1 cellular context compared by ENCODE assay signal in the genomic region with DNA sequence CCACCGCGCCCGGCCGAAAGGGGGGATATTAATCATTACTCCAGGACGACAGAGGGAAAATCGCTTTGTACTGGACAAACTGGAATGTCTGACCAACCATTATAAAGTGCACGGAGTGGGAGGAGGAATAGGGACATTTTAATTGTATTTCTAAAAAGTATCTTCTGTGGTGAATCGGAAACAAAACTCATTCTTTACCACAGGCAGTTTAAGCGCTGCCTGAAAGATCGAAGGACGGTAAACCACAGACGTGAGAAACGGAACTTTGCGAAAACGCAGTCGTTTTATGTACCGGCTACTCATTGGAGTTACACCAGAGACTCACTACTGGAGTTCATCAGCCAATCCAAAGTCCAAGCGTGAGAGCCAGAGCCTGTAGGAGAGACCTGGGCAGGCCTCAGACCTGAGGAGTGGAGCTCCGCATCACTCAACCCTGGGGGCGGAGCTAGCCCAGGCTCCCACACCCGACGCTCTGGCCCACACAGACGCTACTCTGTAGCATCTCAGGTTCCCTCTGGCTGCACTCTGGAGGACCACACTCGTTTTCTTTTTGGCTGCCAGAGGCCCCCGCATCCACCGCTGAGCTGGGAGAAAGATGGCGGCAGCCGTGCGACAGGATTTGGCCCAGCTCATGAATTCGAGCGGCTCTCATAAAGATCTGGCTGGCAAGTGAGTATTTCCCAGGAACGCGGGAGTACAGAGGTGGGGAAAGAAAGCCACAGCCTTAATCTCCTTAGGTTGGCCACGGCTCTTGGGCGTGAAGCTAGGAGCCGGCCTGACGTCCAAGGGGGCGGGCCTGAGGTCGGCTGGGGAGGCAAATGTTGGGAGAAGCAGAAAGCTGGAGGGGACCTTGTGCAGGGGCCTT.
TF ChIP-seq lines count a peak whose summit lies in the region.

TSS of gene COPS4 (plus strand) at position 554 of the 865 bp plus-strand sequence. CDS start at position 596, 42 bp downstream.

TF ChIP-seq in HepG2, 621 proteins besides CTCF, POLR2A, EP300 and RAD21 (continued from another document and continues in another):
- TF ChIP-seq, protein P1, sequence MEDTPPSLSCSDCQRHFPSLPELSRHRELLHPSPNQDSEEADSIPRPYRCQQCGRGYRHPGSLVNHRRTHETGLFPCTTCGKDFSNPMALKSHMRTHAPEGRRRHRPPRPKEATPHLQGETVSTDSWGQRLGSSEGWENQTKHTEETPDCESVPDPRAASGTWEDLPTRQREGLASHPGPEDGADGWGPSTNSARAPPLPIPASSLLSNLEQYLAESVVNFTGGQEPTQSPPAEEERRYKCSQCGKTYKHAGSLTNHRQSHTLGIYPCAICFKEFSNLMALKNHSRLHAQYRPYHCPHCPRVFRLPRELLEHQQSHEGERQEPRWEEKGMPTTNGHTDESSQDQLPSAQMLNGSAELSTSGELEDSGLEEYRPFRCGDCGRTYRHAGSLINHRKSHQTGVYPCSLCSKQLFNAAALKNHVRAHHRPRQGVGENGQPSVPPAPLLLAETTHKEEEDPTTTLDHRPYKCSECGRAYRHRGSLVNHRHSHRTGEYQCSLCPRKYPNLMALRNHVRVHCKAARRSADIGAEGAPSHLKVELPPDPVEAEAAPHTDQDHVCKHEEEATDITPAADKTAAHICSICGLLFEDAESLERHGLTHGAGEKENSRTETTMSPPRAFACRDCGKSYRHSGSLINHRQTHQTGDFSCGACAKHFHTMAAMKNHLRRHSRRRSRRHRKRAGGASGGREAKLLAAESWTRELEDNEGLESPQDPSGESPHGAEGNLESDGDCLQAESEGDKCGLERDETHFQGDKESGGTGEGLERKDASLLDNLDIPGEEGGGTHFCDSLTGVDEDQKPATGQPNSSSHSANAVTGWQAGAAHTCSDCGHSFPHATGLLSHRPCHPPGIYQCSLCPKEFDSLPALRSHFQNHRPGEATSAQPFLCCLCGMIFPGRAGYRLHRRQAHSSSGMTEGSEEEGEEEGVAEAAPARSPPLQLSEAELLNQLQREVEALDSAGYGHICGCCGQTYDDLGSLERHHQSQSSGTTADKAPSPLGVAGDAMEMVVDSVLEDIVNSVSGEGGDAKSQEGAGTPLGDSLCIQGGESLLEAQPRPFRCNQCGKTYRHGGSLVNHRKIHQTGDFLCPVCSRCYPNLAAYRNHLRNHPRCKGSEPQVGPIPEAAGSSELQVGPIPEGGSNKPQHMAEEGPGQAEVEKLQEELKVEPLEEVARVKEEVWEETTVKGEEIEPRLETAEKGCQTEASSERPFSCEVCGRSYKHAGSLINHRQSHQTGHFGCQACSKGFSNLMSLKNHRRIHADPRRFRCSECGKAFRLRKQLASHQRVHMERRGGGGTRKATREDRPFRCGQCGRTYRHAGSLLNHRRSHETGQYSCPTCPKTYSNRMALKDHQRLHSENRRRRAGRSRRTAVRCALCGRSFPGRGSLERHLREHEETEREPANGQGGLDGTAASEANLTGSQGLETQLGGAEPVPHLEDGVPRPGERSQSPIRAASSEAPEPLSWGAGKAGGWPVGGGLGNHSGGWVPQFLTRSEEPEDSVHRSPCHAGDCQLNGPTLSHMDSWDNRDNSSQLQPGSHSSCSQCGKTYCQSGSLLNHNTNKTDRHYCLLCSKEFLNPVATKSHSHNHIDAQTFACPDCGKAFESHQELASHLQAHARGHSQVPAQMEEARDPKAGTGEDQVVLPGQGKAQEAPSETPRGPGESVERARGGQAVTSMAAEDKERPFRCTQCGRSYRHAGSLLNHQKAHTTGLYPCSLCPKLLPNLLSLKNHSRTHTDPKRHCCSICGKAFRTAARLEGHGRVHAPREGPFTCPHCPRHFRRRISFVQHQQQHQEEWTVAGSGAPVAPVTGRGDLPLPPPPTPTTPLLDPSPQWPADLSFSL (CRISPR knock-in tag; IDR thresholded peaks at IDR 0.05): no peak
- TF ChIP-seq KDM2A (CRISPR knock-in tag; IDR thresholded peaks at IDR 0.05; ENCODE audit: borderline replicate concordance, low read depth): peak; percentile 62; the same call in 1 of the 2 replicates
- TF ChIP-seq, protein P2, sequence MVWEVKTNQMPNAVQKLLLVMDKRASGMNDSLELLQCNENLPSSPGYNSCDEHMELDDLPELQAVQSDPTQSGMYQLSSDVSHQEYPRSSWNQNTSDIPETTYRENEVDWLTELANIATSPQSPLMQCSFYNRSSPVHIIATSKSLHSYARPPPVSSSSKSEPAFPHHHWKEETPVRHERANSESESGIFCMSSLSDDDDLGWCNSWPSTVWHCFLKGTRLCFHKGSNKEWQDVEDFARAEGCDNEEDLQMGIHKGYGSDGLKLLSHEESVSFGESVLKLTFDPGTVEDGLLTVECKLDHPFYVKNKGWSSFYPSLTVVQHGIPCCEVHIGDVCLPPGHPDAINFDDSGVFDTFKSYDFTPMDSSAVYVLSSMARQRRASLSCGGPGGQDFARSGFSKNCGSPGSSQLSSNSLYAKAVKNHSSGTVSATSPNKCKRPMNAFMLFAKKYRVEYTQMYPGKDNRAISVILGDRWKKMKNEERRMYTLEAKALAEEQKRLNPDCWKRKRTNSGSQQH (CRISPR knock-in tag; IDR thresholded peaks at IDR 0.05; ENCODE audit: low read depth): peak; percentile 35; the same call in 1 of the 2 replicates
- TF ChIP-seq TRIM22 (IDR thresholded peaks at IDR 0.05): no peak
- TF ChIP-seq ZNF800 (CRISPR knock-in tag; IDR thresholded peaks at IDR 0.05): peak; percentile 62; the same call in 1 of the 2 replicates
- no peak for TF ChIP-seq SMAD9 (CRISPR knock-in tag; IDR thresholded peaks at IDR 0.05)
- peak; percentile 93 for TF ChIP-seq YEATS2 (CRISPR knock-in tag; IDR thresholded peaks at IDR 0.05; ENCODE audit: borderline replicate concordance)
- peak; percentile 90 to 95; a peak in 3 of 4 replicates for TF ChIP-seq HMGXB4 (CRISPR knock-in tag; IDR thresholded peaks at IDR 0.05; ENCODE audit: borderline replicate concordance in 1 of 2, low read depth in 1 of 2)
- no peak for TF ChIP-seq EED (CRISPR knock-in tag; IDR thresholded peaks at IDR 0.05)
- peak; percentile 71; the same call in 1 of the 2 replicates for TF ChIP-seq SMAD1 (CRISPR knock-in tag; IDR thresholded peaks at IDR 0.05; ENCODE audit: borderline replicate concordance, low read depth)
- TF ChIP-seq, protein P3, sequence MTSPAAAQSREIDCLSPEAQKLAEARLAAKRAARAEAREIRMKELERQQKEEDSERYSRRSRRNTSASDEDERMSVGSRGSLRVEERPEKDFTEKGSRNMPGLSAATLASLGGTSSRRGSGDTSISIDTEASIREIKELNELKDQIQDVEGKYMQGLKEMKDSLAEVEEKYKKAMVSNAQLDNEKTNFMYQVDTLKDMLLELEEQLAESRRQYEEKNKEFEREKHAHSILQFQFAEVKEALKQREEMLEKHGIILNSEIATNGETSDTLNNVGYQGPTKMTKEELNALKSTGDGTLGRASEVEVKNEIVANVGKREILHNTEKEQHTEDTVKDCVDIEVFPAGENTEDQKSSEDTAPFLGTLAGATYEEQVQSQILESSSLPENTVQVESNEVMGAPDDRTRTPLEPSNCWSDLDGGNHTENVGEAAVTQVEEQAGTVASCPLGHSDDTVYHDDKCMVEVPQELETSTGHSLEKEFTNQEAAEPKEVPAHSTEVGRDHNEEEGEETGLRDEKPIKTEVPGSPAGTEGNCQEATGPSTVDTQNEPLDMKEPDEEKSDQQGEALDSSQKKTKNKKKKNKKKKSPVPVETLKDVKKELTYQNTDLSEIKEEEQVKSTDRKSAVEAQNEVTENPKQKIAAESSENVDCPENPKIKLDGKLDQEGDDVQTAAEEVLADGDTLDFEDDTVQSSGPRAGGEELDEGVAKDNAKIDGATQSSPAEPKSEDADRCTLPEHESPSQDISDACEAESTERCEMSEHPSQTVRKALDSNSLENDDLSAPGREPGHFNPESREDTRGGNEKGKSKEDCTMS (CRISPR knock-in tag; conservative IDR thresholded peaks at IDR 0.05): no peak
- TF ChIP-seq ARNT (IDR thresholded peaks at IDR 0.05): no peak
- no peak for TF ChIP-seq TBP (CRISPR knock-in tag; IDR thresholded peaks at IDR 0.05)
- peak; percentile 32; the same call in 1 of the 2 replicates for TF ChIP-seq ZNF776 (CRISPR knock-in tag; IDR thresholded peaks at IDR 0.05)
- TF ChIP-seq XRCC5 (optimal IDR thresholded peaks at IDR 0.05; ENCODE audit: low read length): peak; percentile 99
- TF ChIP-seq ZNF737 (CRISPR knock-in tag; IDR thresholded peaks at IDR 0.05; ENCODE audit: borderline replicate concordance): no peak
- peak; percentile 71 for TF ChIP-seq ZBTB2 (CRISPR knock-in tag; IDR thresholded peaks at IDR 0.05; ENCODE audit: low read depth)
- TF ChIP-seq ZBTB10 (CRISPR knock-in tag; IDR thresholded peaks at IDR 0.05; ENCODE audit: borderline replicate concordance): no peak
- no peak for TF ChIP-seq MAFF (IDR thresholded peaks at IDR 0.05; ENCODE audit: low read depth, low read length)
- TF ChIP-seq GLMP (CRISPR knock-in tag; IDR thresholded peaks at IDR 0.05; ENCODE audit: borderline replicate concordance): no peak
